8 cellular contexts compared by ENCODE assay signal in the genomic region with DNA sequence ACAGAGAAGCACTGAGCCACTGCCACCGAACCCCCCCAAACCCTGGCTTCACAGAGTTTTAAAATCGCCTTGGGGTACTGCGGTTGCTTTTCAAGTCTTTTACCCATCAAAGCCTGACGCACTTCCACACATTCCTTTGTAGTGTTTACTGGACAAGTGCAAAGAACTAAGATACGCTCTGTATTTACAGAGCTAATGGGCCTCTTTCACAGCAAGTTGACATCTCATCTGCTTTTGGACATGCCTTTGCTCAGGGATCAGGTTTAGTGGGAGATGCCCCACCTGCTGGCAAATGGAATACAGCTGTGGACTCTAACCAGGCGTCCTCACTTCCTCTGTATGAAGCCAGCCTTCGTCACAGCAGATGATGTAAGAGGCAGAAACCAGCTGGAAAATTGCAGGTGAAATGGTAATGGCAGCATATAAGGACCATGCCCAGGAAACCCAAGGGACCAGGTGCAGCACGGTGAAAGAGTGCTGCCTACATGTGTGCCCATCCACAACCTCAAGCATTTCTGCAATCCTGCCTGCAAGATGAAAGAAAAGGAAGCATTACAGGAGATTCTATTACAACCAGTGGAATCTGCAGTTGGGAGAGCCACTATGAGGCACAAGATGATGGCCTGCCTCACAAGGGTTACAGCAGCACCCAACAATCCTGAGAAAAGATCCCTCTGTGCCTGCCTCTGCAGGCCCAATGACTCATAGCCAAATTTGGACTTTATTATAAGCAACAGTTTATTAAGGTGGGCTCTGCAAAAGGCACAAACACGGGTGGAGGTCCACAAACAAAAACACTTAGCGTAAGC. TPM values are rescaled to one million over a fixed set of nuclear protein-coding genes. Genes with fewer than 3 reads are reported as not detected.
A peak's percentile ranks its signal among the peaks of the same experiment; 100 is the strongest.
DNase-seq lines count a peak whose midpoint lies in the region; ATAC-seq and TF ChIP-seq lines count a peak whose summit lies in the region.

No MANE protein-coding gene starts in this region.

- BruUV-seq in IMR-90 (replicated peaks; lab: Mats Ljungman, UMichigan), result no TSS peak

- no peak for TF ChIP-seq CTCF in AG09309 (IDR thresholded peaks at IDR 0.05; ENCODE audit: control insufficient read depth, insufficient read depth, low read depth, low read length, missing control alignments)
- peak; percentile 18; the same call in 1 of the 2 replicates for TF ChIP-seq CTCF in IMR-90 (conservative IDR thresholded peaks at IDR 0.05; ENCODE audit: low read depth, low read length)
- TF ChIP-seq CTCF in activated B cell treated with CpG ODN at 0.5 μM for 24 hours (IDR thresholded peaks at IDR 0.05), result no peak

- TF ChIP-seq RAD21 in IMR-90 (IDR thresholded peaks at IDR 0.05; ENCODE audit: low read length), result peak; percentile 9; the same call in 1 of the 2 replicates

- no peak overlapping the region for H3K4me3 ChIP-seq in AG09309 (ENCODE audit: control insufficient read depth, low read depth, low read length)
- no peak overlapping the region for H3K4me3 ChIP-seq in IMR-90 (ENCODE audit: insufficient read depth, low read depth, low read length)
- peak overlapping the region in 2 of 5 donors; percentile 6 to 33 for H3K4me3 ChIP-seq in subcutaneous abdominal adipose tissue (ENCODE audit: low read depth in 1 of 5, low read length in 5 of 5)

- TF ChIP-seq POLR2A in IMR-90 (IDR thresholded peaks at IDR 0.05; ENCODE audit: low read depth, low read length), result no peak

- peak overlapping the region; percentile 20 for H2BK120ac ChIP-seq in IMR-90 (ENCODE audit: low read depth, low read length)

- H3K9me3 ChIP-seq in IMR-90 (ENCODE audit: control insufficient read depth, insufficient read depth, low read length), result no peaks in the 10 kb centered on the region
- H3K9me3 ChIP-seq in subcutaneous abdominal adipose tissue (ENCODE audit: control insufficient read depth in 5 of 5, low read length in 5 of 5), result no peaks in the 10 kb centered on the region

- H2BK15ac ChIP-seq in IMR-90 (ENCODE audit: low read depth, low read length), result 0 out of 3 replicates have a peak overlapping the region, but pooled peaks have one; percentile 10

- H2AK9ac ChIP-seq in IMR-90 (replicated peaks; ENCODE audit: low read depth, low read length, poor library complexity), result no peak overlapping the region

- H3K9me3 Mint-ChIP-seq in activated B cell treated with CpG ODN at 0.5 μM for 24 hours (no peaks in the 10 kb centered on the region), immature natural killer cell (no peaks in the 10 kb centered on the region)

- H3K14ac ChIP-seq in IMR-90 (replicated peaks; ENCODE audit: low read depth, low read length), result peak overlapping the region; percentile 25; the same call in 1 of the 2 replicates

- dilution Hi-C loops in IMR-90 (cut with HindIII; ENCODE audit: low sequenced_read_pairs, unreplicated experiment), result no loop called here

- peak overlapping the region; percentile 77 for H3K23ac ChIP-seq in IMR-90 (ENCODE audit: low read depth, low read length)

- DNase-seq in AG09309 (ENCODE audit: low read depth), result peak; percentile 70
- DNase-seq in IMR-90, result peak; percentile 83
- DNase-seq in activated B cell treated with CpG ODN at 0.5 μM for 24 hours, result no peak
- no peak for DNase-seq in immature natural killer cell
- no peak for DNase-seq in kidney glomerular epithelial cell (lab: John Stamatoyannopoulos, UW)

- H3K4ac ChIP-seq in IMR-90 (ENCODE audit: low read depth, low read length), result peak overlapping the region; percentile 56

- no peak overlapping the region for H4K5ac ChIP-seq in IMR-90 (ENCODE audit: low read depth, low read length)

- intact Hi-C loops in IMR-90 (cut with micrococcal nuclease) (no loop called here), activated B cell treated with CpG ODN at 0.5 μM for 24 hours (cut with micrococcal nuclease) (no loop called here)

- peak overlapping the region in 1 of 2 experiments; percentile 45; a peak in 1 of 4 replicates for H4K8ac ChIP-seq in IMR-90 (ENCODE audit: low read depth in 2 of 2, low read length in 2 of 2)

- no peak overlapping the region for H2AFZ ChIP-seq in IMR-90 (replicated peaks; ENCODE audit: low read length, poor library complexity)

- H3K4me2 ChIP-seq in IMR-90 (ENCODE audit: low read depth, low read length), result peak overlapping the region; percentile 6

- H3K9me1 ChIP-seq in IMR-90 (ENCODE audit: insufficient read depth, low read length), result peaks cover 64% of the 10 kb centered on the region

- H3K4me1 ChIP-seq in IMR-90 (ENCODE audit: control insufficient read depth, insufficient read depth, low read length) (peaks cover 58% of the 10 kb centered on the region), subcutaneous abdominal adipose tissue (ENCODE audit: control insufficient read depth in 5 of 5, insufficient read depth in 5 of 5, low read length in 5 of 5) (peaks cover 23 to 77% (median 72%) of the 10 kb centered on the region in 5 donors)

- peak overlapping the region; percentile 22 for H2BK5ac ChIP-seq in IMR-90 (ENCODE audit: low read depth, low read length, poor library complexity, severe bottlenecking)

- H3K4me1 Mint-ChIP-seq in activated B cell treated with CpG ODN at 0.5 μM for 24 hours, result peaks cover 99% of the 10 kb centered on the region
- peaks cover 94 to 97% of the 10 kb centered on the region in 2 donors for H3K4me1 Mint-ChIP-seq in immature natural killer cell

- peaks cover 24% of the 10 kb centered on the region for H3K36me3 Mint-ChIP-seq in activated B cell treated with CpG ODN at 0.5 μM for 24 hours (ENCODE audit: low read depth)
- H3K36me3 Mint-ChIP-seq in immature natural killer cell, result no peaks in the 10 kb centered on the region

- peaks cover 98% of the 10 kb centered on the region for H4K20me1 ChIP-seq in IMR-90 (ENCODE audit: insufficient read depth, low read length)

- WGBS in IMR-90 (ENCODE audit: extremely low coverage in 2 of 2, insufficient read length in 1 of 2), 2 experiments, result 100% methylated on average over 1 of the region's 10 CpGs; no CpG with 5 or more reads in 1 of the 2 experiments

- peak overlapping the region; percentile 61; the same call in 1 of the 2 replicates for H2BK20ac ChIP-seq in IMR-90 (ENCODE audit: low read depth, low read length)

- peaks cover 1% of the 10 kb centered on the region; the same call in 1 of the 2 replicates for H3K36me3 ChIP-seq in IMR-90 (ENCODE audit: control insufficient read depth, insufficient read depth, low read length)
- H3K36me3 ChIP-seq in subcutaneous abdominal adipose tissue (ENCODE audit: control insufficient read depth in 5 of 5, insufficient read depth in 5 of 5, low read length in 5 of 5), result peaks cover 0 to 4% (median 4%) of the 10 kb centered on the region in 5 donors

- no peak overlapping the region for H3K56ac ChIP-seq in IMR-90 (ENCODE audit: extremely low read depth, insufficient read depth, low read length)

- H3K27ac Mint-ChIP-seq in activated B cell treated with CpG ODN at 0.5 μM for 24 hours, result peak overlapping the region; percentile 20
- H3K27ac Mint-ChIP-seq in immature natural killer cell, result peak overlapping the region; percentile 61 to 82 (median 72)

- H3K4me3 Mint-ChIP-seq in activated B cell treated with CpG ODN at 0.5 μM for 24 hours (peak overlapping the region; percentile 50), immature natural killer cell (peak overlapping the region; percentile 18 to 52 (median 39))

- H3K79me1 ChIP-seq in IMR-90 (ENCODE audit: low read depth in 1 of 2, low read length in 2 of 2), result peaks cover 3 to 86% of the 10 kb centered on the region in 2 experiments; a peak in 2 of 4 replicates

- peak; percentile 12 for ATAC-seq in IMR-90 (ENCODE audit: low read depth)
- peak; percentile 15 for ATAC-seq in activated B cell treated with CpG ODN at 0.5 μM for 24 hours (ENCODE audit: low read depth)
- ATAC-seq in HG03565 (IDR thresholded peaks at IDR 0.05; ENCODE audit: unreplicated experiment), result no peak
- no peak for ATAC-seq in GM21360 (IDR thresholded peaks at IDR 0.05; ENCODE audit: unreplicated experiment)

- in situ Hi-C loops in IMR-90 (cut with MboI; ENCODE audit: low sequenced_read_pairs), result no loop called here

- H3K18ac ChIP-seq in IMR-90 (ENCODE audit: low read depth, low read length), result no peak overlapping the region

- H3K27ac ChIP-seq in IMR-90 (ENCODE audit: insufficient read depth, low read length) (peak overlapping the region; percentile 40; the same call in 1 of the 2 replicates), subcutaneous abdominal adipose tissue (ENCODE audit: low read depth, low read length) (peak overlapping the region; percentile 61)

- POLR2A ChIA-PET in IMR-90 (lab: Charles Lee; ENCODE audit: unreplicated experiment), result no interaction called here
- POLR2A ChIA-PET in activated B cell treated with CpG ODN at 0.5 μM for 24 hours (lab: Charles Lee), result interaction anchor here (0.6 to 2.0 kb wide), 3 partner anchors 9 to 81 kb away, joined by 4 to 11 read pairs (median 9); no protein-coding TSS in a partner anchor

- CTCF ChIA-PET in IMR-90 (lab: Yijun Ruan, JAX), result interaction anchor here (0.7 to 0.8 kb wide), 2 partner anchors 14 to 121 kb away, joined by 3 to 4 read pairs; a partner anchor contains a TSS
- CTCF ChIA-PET in activated B cell treated with CpG ODN at 0.5 μM for 24 hours (lab: Charles Lee), result no interaction called here

- peak overlapping the region; percentile 42 for H2AK5ac ChIP-seq in IMR-90 (ENCODE audit: low read depth, low read length)

- peak overlapping the region; percentile 18; the same call in 1 of the 2 replicates for H4K91ac ChIP-seq in IMR-90 (ENCODE audit: insufficient read depth, low read depth, low read length)

- H3K9ac ChIP-seq in IMR-90 (ENCODE audit: low read depth, low read length) (no peak overlapping the region), subcutaneous abdominal adipose tissue (ENCODE audit: low read length in 5 of 5) (peak overlapping the region in 1 of 5 donors; percentile 2)

- no peaks in the 10 kb centered on the region for H3K27me3 Mint-ChIP-seq in activated B cell treated with CpG ODN at 0.5 μM for 24 hours
- H3K27me3 Mint-ChIP-seq in immature natural killer cell (ENCODE audit: low read depth in 3 of 3), result peaks cover 0 to 5% (median 2%) of the 10 kb centered on the region in 3 donors

- no peaks in the 10 kb centered on the region for H3K27me3 ChIP-seq in IMR-90 (ENCODE audit: control insufficient read depth, insufficient read depth, low read length)
- no peaks in the 10 kb centered on the region for H3K27me3 ChIP-seq in subcutaneous abdominal adipose tissue (ENCODE audit: control insufficient read depth in 5 of 5, insufficient read depth in 4 of 5, low read length in 5 of 5)

RNA-seq across cellular contexts. Expression of a gene that starts 34.7 kb away (rescaled TPM):
- total RNA-seq in IMR-90 (2012; rRNA removed) (7.0 and 7.2 TPM in 2 replicates), activated B cell treated with CpG ODN at 0.5 μM for 24 hours (144 and 164 TPM in 2 replicates)
- polyA plus RNA-seq in IMR-90 (2012; rRNA removed) (19.9 and 21.1 TPM in 2 replicates), immature natural killer cell (10 to 100 TPM in 1 of 3 donors, 1 to 10 TPM in 2; 4.3 to 16.7 (median 7.0) TPM)
- polyA plus RNA-seq in IMR-90 (2012; cell fraction: cytosol; rRNA removed), result 9.0 and 15.0 TPM in 2 replicates
- polyA plus RNA-seq in IMR-90 (2012; cell fraction: nucleus; rRNA removed; ENCODE audit: low replicate concordance), result 29.5 and 41.2 TPM in 2 replicates

Comparison
In these comparisons a context has a peak if more than half of its experiments do, and no peak if none do; other contexts are left out.
1. DNase-seq: peak in AG09309 (single experiment) and IMR-90 (single experiment); none in activated B cell treated with CpG ODN at 0.5 μM for 24 hours (single experiment), immature natural killer cell (0 of 3) and kidney glomerular epithelial cell (single experiment).
2. ATAC-seq: peak in IMR-90 (single experiment) and activated B cell treated with CpG ODN at 0.5 μM for 24 hours (single experiment); none in HG03565 (single experiment) and GM21360 (single experiment).
3. RNA of a gene that starts 34.7 kb away (total RNA-seq): 144 to 164 TPM in activated B cell treated with CpG ODN at 0.5 μM for 24 hours; 7.0 to 7.2 TPM in IMR-90; every median in the first group is over 10 times any median in the second.